Comparison of ENCODE assay signal across 9 cellular contexts in genomic region chr19:5719274-5719960, GRCh38. TPM values are rescaled to one million over a fixed set of nuclear protein-coding genes. Genes with fewer than 3 reads are reported as not detected.
DNase-seq lines count a peak whose midpoint lies in the region; ATAC-seq and TF ChIP-seq lines count a peak whose summit lies in the region.
"Had no signal": no experiment of that assay in that cellular context is flagged by ENCODE, and none has a peak within 500 bp of the region (broad histone marks: within the 10 kb centered on the region; RNA-seq: fewer than 3 reads in every experiment).

No MANE protein-coding gene starts in this region.

- H3K4me1 Mint-ChIP-seq in CD14-positive monocyte: peaks cover 26% of the 10 kb centered on the region

- H3K4me1 ChIP-seq in ectodermal cell (ENCODE audit: control insufficient read depth, insufficient read depth, low read length): peaks cover 8% of the 10 kb centered on the region
- H3K4me1 ChIP-seq in muscle layer of colon (ENCODE audit: insufficient read depth, low read length): peaks cover 14% of the 10 kb centered on the region

- H3K4me3 ChIP-seq in ectodermal cell (ENCODE audit: insufficient read depth, low read depth, low read length): peak overlapping the region; percentile 73
- H3K4me3 ChIP-seq in muscle layer of colon (ENCODE audit: low read depth in 1 of 2, low read length in 2 of 2): peak overlapping the region; percentile 65 to 97

- peak overlapping the region; percentile 92 for H3K9ac ChIP-seq in muscle layer of colon (ENCODE audit: low read length)

- H3K9me3 ChIP-seq in ectodermal cell (ENCODE audit: control insufficient read depth, low read length): no peaks in the 10 kb centered on the region
- H3K9me3 ChIP-seq in muscle layer of colon (ENCODE audit: low read length): no peaks in the 10 kb centered on the region

- H3K4me3 Mint-ChIP-seq in CD14-positive monocyte: peak overlapping the region; percentile 81 to 90

- H3K27ac ChIP-seq in ectodermal cell (ENCODE audit: insufficient read depth, low read depth, low read length, poor library complexity, severe bottlenecking) (peak overlapping the region; percentile 76), muscle layer of colon (ENCODE audit: low read depth, low read length) (peak overlapping the region; percentile 99)

- peak overlapping the region; percentile 90 to 95 (median 94) for H3K27ac Mint-ChIP-seq in CD14-positive monocyte

- peaks cover 0 to 3% (median 0%) of the 10 kb centered on the region in 7 donors for H3K9me3 Mint-ChIP-seq in CD14-positive monocyte

- H3K36me3 ChIP-seq in ectodermal cell (ENCODE audit: control insufficient read depth, insufficient read depth, low read length) (peaks cover 6% of the 10 kb centered on the region), muscle layer of colon (ENCODE audit: insufficient read depth, low read length) (no peaks in the 10 kb centered on the region)

- WGBS in ectodermal cell, 2 experiments: 1% methylated on average over 58 of the region's 58 CpGs

- H3K27me3 ChIP-seq in ectodermal cell (ENCODE audit: control insufficient read depth, insufficient read depth, low read length, poor library complexity, severe bottlenecking): no peaks in the 10 kb centered on the region
- H3K27me3 ChIP-seq in muscle layer of colon (ENCODE audit: control insufficient read depth in 1 of 2, insufficient read depth in 2 of 2, low read length in 2 of 2): no peaks in the 10 kb centered on the region

- ATAC-seq in GM21447 (IDR thresholded peaks at IDR 0.05; ENCODE audit: unreplicated experiment) (peak; percentile 3), HG02759 (IDR thresholded peaks at IDR 0.05; ENCODE audit: unreplicated experiment) (no peak)

- DNase-seq in CD14-positive monocyte (ENCODE audit: low spot score) (no peak), RPMI7951 (ENCODE audit: low read depth) (peak; percentile 37), superior temporal gyrus (ENCODE audit: extremely low spot score) (no peak), UCSD-AML1 (lab: John Stamatoyannopoulos, UW; ENCODE audit: unreplicated experiment) (no peak)

- no peak for TF ChIP-seq CTCF in CD14-positive monocyte (IDR thresholded peaks at IDR 0.05)

- intact Hi-C loops in CD14-positive monocyte (cut with micrococcal nuclease): loop anchor here in 1 of 2 donors (2.0 kb wide), 1 partner anchor 29 kb away; the partner anchor contains the start of gene RPL36

- H3K27me3 Mint-ChIP-seq in CD14-positive monocyte (ENCODE audit: low read depth in 3 of 3): peaks cover 0 to 4% (median 2%) of the 10 kb centered on the region in 3 donors

- peaks cover 7 to 14% of the 10 kb centered on the region in 2 donors for H3K36me3 Mint-ChIP-seq in CD14-positive monocyte

RNA-seq across cellular contexts. Expression of gene LONP1, which starts 0.5 kb away (rescaled TPM):
- polyA plus RNA-seq in CD14-positive monocyte: 10 to 100 TPM; 12.1 to 13.8 TPM
- 34.6 and 38.2 TPM in 2 replicates for total RNA-seq in RPMI7951 (2014; rRNA removed; shearing (Covaris generic))
- polyA plus RNA-seq in ectodermal cell (2013, experiment 1 of 4): 63.9 TPM
- 68.0 TPM for polyA plus RNA-seq in ectodermal cell (2013, experiment 2 of 4)
- 52.6 TPM for polyA plus RNA-seq in ectodermal cell (2013, experiment 3 of 4)
- 55.8 TPM for polyA plus RNA-seq in ectodermal cell (2013, experiment 4 of 4)

RNA-seq across cellular contexts. Expression of gene CATSPERD, which starts 1.0 kb away (rescaled TPM):
- polyA plus RNA-seq in CD14-positive monocyte: not detected
- total RNA-seq in RPMI7951 (2014; rRNA removed; shearing (Covaris generic)): not detected in 2 replicates
- not detected for polyA plus RNA-seq in ectodermal cell (2013, experiment 1 of 4)
- not detected for polyA plus RNA-seq in ectodermal cell (2013, experiment 2 of 4)
- polyA plus RNA-seq in ectodermal cell (2013, experiment 3 of 4): not detected
- not detected for polyA plus RNA-seq in ectodermal cell (2013, experiment 4 of 4)
- total RNA-seq: SK-MEL-5 had no signal

RNA-seq across cellular contexts. Expression of gene RPL36, which starts 29.3 kb away (rescaled TPM):
- polyA plus RNA-seq in CD14-positive monocyte: 100 to 1,000 TPM; 627 to 708 TPM
- total RNA-seq in RPMI7951 (2014; rRNA removed; shearing (Covaris generic)): 738 and 947 TPM in 2 replicates
- polyA plus RNA-seq in ectodermal cell (2013, experiment 1 of 4): 1,043 TPM
- 965 TPM for polyA plus RNA-seq in ectodermal cell (2013, experiment 2 of 4)
- polyA plus RNA-seq in ectodermal cell (2013, experiment 3 of 4): 975 TPM
- polyA plus RNA-seq in ectodermal cell (2013, experiment 4 of 4): 1,114 TPM

RNA-seq across cellular contexts. Expression of gene HSD11B1L, which starts 38.6 kb away (rescaled TPM):
- 1 to 10 TPM; 1.9 to 2.4 TPM for polyA plus RNA-seq in CD14-positive monocyte
- total RNA-seq in RPMI7951 (2014; rRNA removed; shearing (Covaris generic)): 9.5 and 22.4 TPM in 2 replicates
- polyA plus RNA-seq in ectodermal cell (2013, experiment 1 of 4): 35.0 TPM
- polyA plus RNA-seq in ectodermal cell (2013, experiment 2 of 4): 38.7 TPM
- polyA plus RNA-seq in ectodermal cell (2013, experiment 3 of 4): 38.7 TPM
- 35.8 TPM for polyA plus RNA-seq in ectodermal cell (2013, experiment 4 of 4)

RNA-seq across cellular contexts. Expression of gene MICOS13, which starts 39.1 kb away (rescaled TPM):
- polyA plus RNA-seq in CD14-positive monocyte: 10 to 100 TPM; 78.6 to 82.7 TPM
- 67.8 and 68.8 TPM in 2 replicates for total RNA-seq in RPMI7951 (2014; rRNA removed; shearing (Covaris generic))
- polyA plus RNA-seq in ectodermal cell (2013, experiment 1 of 4): 16.3 TPM
- polyA plus RNA-seq in ectodermal cell (2013, experiment 2 of 4): 18.0 TPM
- polyA plus RNA-seq in ectodermal cell (2013, experiment 3 of 4): 22.3 TPM
- 22.4 TPM for polyA plus RNA-seq in ectodermal cell (2013, experiment 4 of 4)
